ENCODE assay signal across 17 cellular contexts in genomic region chr2:215421859-215422461, GRCh38. TPM values are rescaled to one million over a fixed set of nuclear protein-coding genes. Genes with fewer than 3 reads are reported as not detected.
A peak's percentile ranks its signal among the peaks of the same experiment; 100 is the strongest.
DNase-seq lines count a peak whose midpoint lies in the region; ATAC-seq, FAIRE-seq and TF ChIP-seq lines count a peak whose summit lies in the region.
"Had no signal": no experiment of that assay in that cellular context is flagged by ENCODE, and none has a peak within 500 bp of the region (broad histone marks: within the 10 kb centered on the region; RNA-seq: fewer than 3 reads in every experiment).

No MANE protein-coding gene starts in this region.

- H3K27me3 ChIP-seq in RWPE2 (ENCODE audit: insufficient read depth, poor library complexity, severe bottlenecking): no peaks in the 10 kb centered on the region
- H3K27me3 ChIP-seq in keratinocyte (ENCODE audit: control insufficient read depth, extremely low read depth, insufficient read depth, low read length): no peaks in the 10 kb centered on the region
- no peaks in the 10 kb centered on the region for H3K27me3 ChIP-seq in skeletal muscle satellite cell (ENCODE audit: control insufficient read depth, insufficient read depth, low read length)
- no peaks in the 10 kb centered on the region for H3K27me3 ChIP-seq in stomach
- H3K27me3 ChIP-seq: SJSA1 had no signal

- 65 to 69% (median 68%) methylated on average over 10 of the region's 10 CpGs for WGBS in stomach, 5 donors

- dilution Hi-C loops in keratinocyte (cut with MboI; ENCODE audit: extremely low pct_ligation_motif_present, low sequenced_read_pairs): no loop called here

- H3K27ac ChIP-seq in RWPE2 (ENCODE audit: poor library complexity, severe bottlenecking) (peak overlapping the region; percentile 22), keratinocyte (ENCODE audit: control insufficient read depth, insufficient read depth, low read length) (no peak overlapping the region), stomach (no peak overlapping the region)
- H3K27ac ChIP-seq: psoas muscle, SJSA1 had no signal

- H3K79me2 ChIP-seq in keratinocyte (ENCODE audit: control insufficient read depth, insufficient read depth, low read length): no peaks in the 10 kb centered on the region

- ATAC-seq in RWPE2 (ENCODE audit: low read depth) (no peak), HG02981 (IDR thresholded peaks at IDR 0.05; ENCODE audit: unreplicated experiment) (no peak), GM19455 (IDR thresholded peaks at IDR 0.05; ENCODE audit: unreplicated experiment) (no peak)
- ATAC-seq: Panc1, psoas muscle had no signal

- DNase-seq in RWPE2 (ENCODE audit: low spot score): no peak
- DNase-seq in choroid plexus epithelial cell (ENCODE audit: low read depth): peak; percentile 72
- no peak for DNase-seq in keratinocyte (ENCODE audit: low read depth, low spot score)
- no peak for DNase-seq in NCI-H1694 (lab: John Stamatoyannopoulos, UW)
- no peak for DNase-seq in stomach
- DNase-seq: activated CD4-positive, CD25-positive, alpha-beta regulatory T cell treated with anti-CD3 and anti-CD28 coated beads, Interleukin-2, amount 50 U/mL, for 72 hours; CD8-positive, alpha-beta memory T cell; DMS79; foreskin melanocyte; NCI-H1694 treated with DMSO at 0.1 percent for 48 hours; NCI-H2227 treated with DMSO at 0.1 percent for 48 hours; psoas muscle had no signal

- H3K4me3 ChIP-seq in RWPE2 (ENCODE audit: severe bottlenecking) (no peak overlapping the region), choroid plexus epithelial cell (ENCODE audit: low read depth, low read length) (peak overlapping the region; percentile 41), keratinocyte (ENCODE audit: control insufficient read depth in 2 of 3, extremely low read depth in 1 of 3, insufficient read depth in 2 of 3, low read depth in 1 of 3, low read length in 3 of 3) (no peak overlapping the region), skeletal muscle satellite cell (ENCODE audit: low read length) (no peak overlapping the region), stomach (no peak overlapping the region)
- H3K4me3 ChIP-seq: psoas muscle, SJSA1 had no signal

- TF ChIP-seq EP300 in stomach (IDR thresholded peaks at IDR 0.05): no peak

- peak; percentile 32 for FAIRE-seq in keratinocyte (lab: Jason Lieb, UNC)

- H3K4me2 ChIP-seq in keratinocyte (ENCODE audit: control insufficient read depth, extremely low read depth, insufficient read depth, low read depth, low read length) (no peak overlapping the region), skeletal muscle satellite cell (ENCODE audit: low read length) (peak overlapping the region; percentile 54)

- H3K36me3 ChIP-seq in RWPE2 (ENCODE audit: low read depth): peaks cover 98% of the 10 kb centered on the region
- peaks cover 6 to 41% of the 10 kb centered on the region in 2 experiments for H3K36me3 ChIP-seq in keratinocyte (ENCODE audit: control insufficient read depth in 2 of 2, extremely low read depth in 1 of 2, insufficient read depth in 2 of 2, low read length in 2 of 2)
- H3K36me3 ChIP-seq in skeletal muscle satellite cell (ENCODE audit: insufficient read depth, low read length): peaks cover 94% of the 10 kb centered on the region
- peaks cover 0 to 70% (median 34%) of the 10 kb centered on the region in 4 donors for H3K36me3 ChIP-seq in stomach

- no peak overlapping the region for H2AFZ ChIP-seq in keratinocyte (ENCODE audit: control insufficient read depth, low read length)

- no peak for TF ChIP-seq POLR2A in stomach (IDR thresholded peaks at IDR 0.05)

- H3K4me1 ChIP-seq in RWPE2 (ENCODE audit: insufficient read depth, poor library complexity, severe bottlenecking) (peaks cover 9% of the 10 kb centered on the region), keratinocyte (ENCODE audit: control insufficient read depth, extremely low read depth, insufficient read depth, low read length) (no peaks in the 10 kb centered on the region), skeletal muscle satellite cell (ENCODE audit: control insufficient read depth, insufficient read depth, low read length) (peaks cover 61% of the 10 kb centered on the region), stomach (peaks cover 0 to 27% (median 8%) of the 10 kb centered on the region in 4 donors)
- H3K4me1 ChIP-seq: psoas muscle, SJSA1 had no signal

- no peaks in the 10 kb centered on the region for H3K9me1 ChIP-seq in keratinocyte (ENCODE audit: control insufficient read depth, extremely low read depth, insufficient read depth, low read length)

- TF ChIP-seq CTCF in RWPE2 (IDR thresholded peaks at IDR 0.05; ENCODE audit: poor library complexity, severe bottlenecking): no peak
- no peak for TF ChIP-seq CTCF in choroid plexus epithelial cell (conservative IDR thresholded peaks at IDR 0.05; ENCODE audit: low read depth, low read length)
- no peak for TF ChIP-seq CTCF in keratinocyte (optimal IDR thresholded peaks at IDR 0.05 in 1 of 3, IDR thresholded peaks at IDR 0.05 in 1 of 3, conservative IDR thresholded peaks at IDR 0.05 in 1 of 3; ENCODE audit: extremely low read depth in 1 of 3, insufficient read depth in 2 of 3, low read length in 3 of 3)
- TF ChIP-seq CTCF in stomach (IDR thresholded peaks at IDR 0.05): no peak

- no peaks in the 10 kb centered on the region for H3K9me3 ChIP-seq in RWPE2 (ENCODE audit: severe bottlenecking)
- no peaks in the 10 kb centered on the region for H3K9me3 ChIP-seq in keratinocyte (ENCODE audit: control insufficient read depth, low read depth, low read length)
- H3K9me3 ChIP-seq in skeletal muscle satellite cell (replicated peaks; ENCODE audit: low read length): no peaks in the 10 kb centered on the region
- H3K9me3 ChIP-seq in stomach: no peaks in the 10 kb centered on the region
- H3K9me3 ChIP-seq: psoas muscle, SJSA1 had no signal

- H3K9ac ChIP-seq in keratinocyte (ENCODE audit: control insufficient read depth, extremely low read depth, insufficient read depth, low read length) (no peak overlapping the region), skeletal muscle satellite cell (ENCODE audit: low read depth, low read length) (peak overlapping the region; percentile 0)

- intact Hi-C loops in stomach (cut with DNase I; ENCODE audit: low total_unique reads): no loop called here

- no peaks in the 10 kb centered on the region for H4K20me1 ChIP-seq in keratinocyte (ENCODE audit: control insufficient read depth, extremely low read depth, insufficient read depth, low read length)

RNA-seq across cellular contexts. Expression of gene FN1, which starts 13.9 kb away (rescaled TPM):
- polyA plus RNA-seq in keratinocyte (1,649 to 4,168 TPM (median 2,964 TPM) in 3 replicates), stomach (100 to 1,000 TPM in 1 of 3 donors, 10 to 100 TPM in 2; 42.0 to 301 (median 44.4) TPM)
- polyA plus RNA-seq in keratinocyte (2011; ENCODE audit: low read depth): 122 TPM
- polyA plus RNA-seq in keratinocyte (2011; cell fraction: cytosol; rRNA removed): 812 and 843 TPM in 2 replicates
- polyA plus RNA-seq in keratinocyte (2011; cell fraction: nucleus; rRNA removed): 8,405 and 11,754 TPM in 2 replicates
- 121 and 3,790 TPM in 2 replicates for polyA plus RNA-seq in keratinocyte (2012; ENCODE audit: low replicate concordance)
- 3,926 to 7,724 TPM (median 4,827 TPM) in 3 replicates for polyA minus RNA-seq in keratinocyte
- polyA minus RNA-seq in keratinocyte (2011; cell fraction: cytosol; rRNA and poly(A)+ RNA removed): 2,478 TPM
- 5,843 and 14,065 TPM in 2 replicates for polyA minus RNA-seq in keratinocyte (2011; cell fraction: nucleus; rRNA and poly(A)+ RNA removed)
- total RNA-seq in skeletal muscle satellite cell (2012; rRNA removed): 9,411 and 9,536 TPM in 2 replicates
- 100 to 1,000 TPM; 215 to 861 (median 257) TPM for total RNA-seq in stomach
